ENCODE assay signal across 8 cellular contexts in genomic region chr9:109319631-109320233, GRCh38. TPM values are rescaled to one million over a fixed set of nuclear protein-coding genes. Genes with fewer than 3 reads are reported as not detected.
DNase-seq lines count a peak whose midpoint lies in the region; ATAC-seq lines count a peak whose summit lies in the region.

No MANE protein-coding gene starts in this region.

- peak overlapping the region; percentile 58 for H3K9ac ChIP-seq in iPS-18a (ENCODE audit: low read length)

- H3K36me3 ChIP-seq in iPS-18a (ENCODE audit: control insufficient read depth, low read depth, low read length) = no peaks in the 10 kb centered on the region

- no peaks in the 10 kb centered on the region for H3K9me3 ChIP-seq in iPS-18a (ENCODE audit: control insufficient read depth, low read depth, low read length)

- ATAC-seq in GM18867 (IDR thresholded peaks at IDR 0.05; ENCODE audit: unreplicated experiment) (peak; percentile 20), HG02970 (IDR thresholded peaks at IDR 0.05; ENCODE audit: low FRiP score, unreplicated experiment) (peak; percentile 16), HG02798 (IDR thresholded peaks at IDR 0.05; ENCODE audit: poor library complexity, unreplicated experiment) (no peak)
- peak; percentile 11 to 15 for ATAC-seq in activated T-cell treated with anti-CD3 and anti-CD28 coated beads, Interleukin-2, amount 50 U/mL, for 4 hours
- peak; percentile 34 for ATAC-seq in stimulated activated naive CD8-positive, alpha-beta T cell treated with anti-CD3 and anti-CD28 coated beads, Interleukin-15, amount 100 ng/mL, for 72 hours

- H3K4me3 Mint-ChIP-seq in activated T-cell treated with anti-CD3 and anti-CD28 coated beads, Interleukin-2, amount 50 U/mL, for 4 hours = peak overlapping the region; percentile 69
- peak overlapping the region; percentile 73 to 89 for H3K4me3 Mint-ChIP-seq in stimulated activated naive CD8-positive, alpha-beta T cell treated with anti-CD3 and anti-CD28 coated beads, Interleukin-15, amount 100 ng/mL, for 72 hours

- DNase-seq in activated T-cell treated with anti-CD3 and anti-CD28 coated beads, Interleukin-2, amount 50 U/mL, for 4 hours = no peak
- peak; percentile 16 to 22 for DNase-seq in stimulated activated naive CD8-positive, alpha-beta T cell treated with anti-CD3 and anti-CD28 coated beads, Interleukin-15, amount 100 ng/mL, for 72 hours
- DNase-seq in HPDE6-E6E7 (ENCODE audit: extremely low spot score) = no peak
- no peak for DNase-seq in NCI-H187 treated with DMSO at 0.1 percent for 48 hours (lab: John Stamatoyannopoulos, UW)

- H3K27me3 Mint-ChIP-seq in activated T-cell treated with anti-CD3 and anti-CD28 coated beads, Interleukin-2, amount 50 U/mL, for 4 hours (ENCODE audit: low read depth) = peaks cover 64% of the 10 kb centered on the region
- peaks cover 88% of the 10 kb centered on the region for H3K27me3 Mint-ChIP-seq in stimulated activated naive CD8-positive, alpha-beta T cell treated with anti-CD3 and anti-CD28 coated beads, Interleukin-15, amount 100 ng/mL, for 72 hours

- H3K27me3 ChIP-seq in iPS-18a (ENCODE audit: control insufficient read depth, insufficient read depth, low read length) = peaks cover 20% of the 10 kb centered on the region

- peaks cover 14% of the 10 kb centered on the region for H3K4me1 Mint-ChIP-seq in activated T-cell treated with anti-CD3 and anti-CD28 coated beads, Interleukin-2, amount 50 U/mL, for 4 hours (ENCODE audit: low read depth)
- H3K4me1 Mint-ChIP-seq in stimulated activated naive CD8-positive, alpha-beta T cell treated with anti-CD3 and anti-CD28 coated beads, Interleukin-15, amount 100 ng/mL, for 72 hours = peaks cover 25% of the 10 kb centered on the region

- no peaks in the 10 kb centered on the region for H3K36me3 Mint-ChIP-seq in activated T-cell treated with anti-CD3 and anti-CD28 coated beads, Interleukin-2, amount 50 U/mL, for 4 hours (ENCODE audit: insufficient read depth)

- H3K27ac Mint-ChIP-seq in stimulated activated naive CD8-positive, alpha-beta T cell treated with anti-CD3 and anti-CD28 coated beads, Interleukin-15, amount 100 ng/mL, for 72 hours = no peak overlapping the region

- peak overlapping the region; percentile 64 for H3K4me3 ChIP-seq in iPS-18a (ENCODE audit: low read length)

- no peak overlapping the region for H3K27ac ChIP-seq in iPS-18a (ENCODE audit: low read length)

- peaks cover 40% of the 10 kb centered on the region for H3K4me1 ChIP-seq in iPS-18a (ENCODE audit: control insufficient read depth, low read depth, low read length)

- H3K9me3 Mint-ChIP-seq in activated T-cell treated with anti-CD3 and anti-CD28 coated beads, Interleukin-2, amount 50 U/mL, for 4 hours = no peaks in the 10 kb centered on the region
- H3K9me3 Mint-ChIP-seq in stimulated activated naive CD8-positive, alpha-beta T cell treated with anti-CD3 and anti-CD28 coated beads, Interleukin-15, amount 100 ng/mL, for 72 hours = no peaks in the 10 kb centered on the region

RNA-seq across cellular contexts. Expression of gene EPB41L4B, which starts 1.1 kb away (rescaled TPM):
- under 1 TPM; 0.11 to 0.33 (median 0.24) TPM for total RNA-seq in activated T-cell treated with anti-CD3 and anti-CD28 coated beads, Interleukin-2, amount 50 U/mL, for 4 hours

Comparison
In these comparisons a context has a peak if more than half of its experiments do, and no peak if none do; other contexts are left out.
1. DNase-seq: peak in stimulated activated naive CD8-positive, alpha-beta T cell treated with anti-CD3 and anti-CD28 coated beads, Interleukin-15, amount 100 ng/mL, for 72 hours (2 of 2); none in activated T-cell treated with anti-CD3 and anti-CD28 coated beads, Interleukin-2, amount 50 U/mL, for 4 hours (single experiment), HPDE6-E6E7 (single experiment) and NCI-H187 treated with DMSO at 0.1 percent for 48 hours (single experiment).